13 cellular contexts compared by ENCODE assay signal in the genomic region with DNA sequence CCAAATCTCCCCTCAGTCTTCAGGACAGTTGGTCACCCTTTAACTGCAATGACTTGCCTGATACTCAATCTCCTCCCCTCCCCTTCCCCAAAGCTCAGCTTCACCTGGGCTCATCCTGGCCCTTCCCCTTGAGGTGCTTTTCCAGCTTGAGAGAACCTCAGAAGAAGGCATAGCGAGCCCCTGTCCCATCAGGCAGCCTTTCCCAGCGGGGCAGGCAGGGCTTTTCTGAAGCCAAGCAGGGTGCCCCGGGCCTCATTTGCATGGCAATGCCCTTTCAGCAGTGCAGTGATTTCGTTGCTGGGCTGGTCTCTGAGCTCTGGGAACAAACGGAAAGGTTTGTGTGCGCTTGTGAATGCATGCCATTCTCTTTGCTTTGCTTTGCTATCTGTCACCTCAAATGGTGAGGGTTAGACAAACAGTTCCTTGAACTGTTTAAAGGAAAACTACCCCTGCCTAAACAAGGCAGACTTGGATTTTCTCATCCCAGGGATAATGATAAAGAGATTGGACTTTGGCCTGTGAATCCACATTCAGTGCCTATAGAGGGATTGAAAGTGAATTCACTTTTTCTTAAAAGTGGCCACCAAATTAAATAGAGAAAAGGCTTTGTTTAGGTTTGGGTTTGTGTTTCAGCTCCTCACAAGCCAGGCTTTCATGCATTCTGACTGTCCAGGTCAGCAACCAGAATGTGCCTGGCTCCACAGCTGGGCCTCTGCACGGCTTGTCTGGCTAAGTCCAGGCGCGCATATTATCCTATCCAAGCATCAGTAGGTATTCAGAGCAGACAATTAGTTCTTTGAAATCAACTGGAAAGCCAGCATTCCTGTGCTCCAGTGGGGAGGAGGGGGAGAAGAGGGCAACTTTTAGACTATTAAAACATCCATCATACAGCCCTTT.
A peak's percentile ranks its signal among the peaks of the same experiment; 100 is the strongest.
DNase-seq lines count a peak whose midpoint lies in the region; ATAC-seq and TF ChIP-seq lines count a peak whose summit lies in the region.
"Had no signal": no experiment of that assay in that cellular context is flagged by ENCODE, and none has a peak within 500 bp of the region (broad histone marks: within the 10 kb centered on the region; RNA-seq: fewer than 3 reads in every experiment).

No MANE protein-coding gene starts in this region.

- WGBS in adrenal gland, 4 donors: 85 to 95% (median 92%) methylated on average over 8 to 9 of the region's 9 CpGs

- no peak overlapping the region for H3K4me3 ChIP-seq in BE2C (ENCODE audit: low read depth, low read length)
- H3K4me3 ChIP-seq in adrenal gland: no peak overlapping the region
- H3K4me3 ChIP-seq: K562 had no signal

- no peak overlapping the region for H3K27ac ChIP-seq in adrenal gland

- DNase-seq in BE2C: peak; percentile 43
- DNase-seq in NCI-H526 treated with DMSO at 0.1 percent for 48 hours (lab: John Stamatoyannopoulos, UW): peak; percentile 34
- peak; percentile 67 for DNase-seq in globus pallidus (ENCODE audit: low spot score)
- DNase-seq in mucosa of gallbladder (ENCODE audit: low spot score): peak; percentile 60
- no peak for DNase-seq in UCSD-AML1 (lab: John Stamatoyannopoulos, UW; ENCODE audit: unreplicated experiment)
- no peak for DNase-seq in adrenal gland
- DNase-seq: activated CD4-positive, alpha-beta T cell treated with anti-CD3 and anti-CD28 coated beads, Interleukin-2, amount 10 ng/mL, durations not matched to agents 24 days and 14 days; central memory CD4-positive, alpha-beta T cell; GF-D8; NCI-H2029 had no signal

- H3K36me3 ChIP-seq in BE2C: no peaks in the 10 kb centered on the region
- H3K36me3 ChIP-seq in adrenal gland (replicated peaks in 1 of 2): no peaks in the 10 kb centered on the region

- H3K27me3 ChIP-seq in BE2C (no peaks in the 10 kb centered on the region), adrenal gland (no peaks in the 10 kb centered on the region)

- intact Hi-C loops in adrenal gland (cut with DNase I): no loop called here

- H3K4me1 ChIP-seq in BE2C: peaks cover 9% of the 10 kb centered on the region; the same call in 1 of the 2 replicates
- no peaks in the 10 kb centered on the region for H3K4me1 ChIP-seq in adrenal gland (replicated peaks in 1 of 2)

- no peak for ATAC-seq in HG03460 (IDR thresholded peaks at IDR 0.05; ENCODE audit: unreplicated experiment)
- no peak for ATAC-seq in GM21526 (IDR thresholded peaks at IDR 0.05; ENCODE audit: low FRiP score, unreplicated experiment)
- ATAC-seq: K562 had no signal

- H3K9me3 ChIP-seq in BE2C: no peaks in the 10 kb centered on the region
- H3K9me3 ChIP-seq in adrenal gland (replicated peaks in 1 of 3): no peaks in the 10 kb centered on the region

- no peak for TF ChIP-seq POLR2A in adrenal gland (IDR thresholded peaks at IDR 0.05)

- no peak for TF ChIP-seq CTCF in BE2C (IDR thresholded peaks at IDR 0.05; ENCODE audit: low read depth, low read length)
- TF ChIP-seq CTCF in adrenal gland (IDR thresholded peaks at IDR 0.05): no peak

Comparison
In these comparisons a context has a peak if more than half of its experiments do, and no peak if none do; other contexts are left out.
1. DNase-seq: peak in BE2C (single experiment), NCI-H526 treated with DMSO at 0.1 percent for 48 hours (single experiment), globus pallidus (single experiment) and mucosa of gallbladder (single experiment); none in UCSD-AML1 (single experiment) and adrenal gland (0 of 7).